In the genomic region with DNA sequence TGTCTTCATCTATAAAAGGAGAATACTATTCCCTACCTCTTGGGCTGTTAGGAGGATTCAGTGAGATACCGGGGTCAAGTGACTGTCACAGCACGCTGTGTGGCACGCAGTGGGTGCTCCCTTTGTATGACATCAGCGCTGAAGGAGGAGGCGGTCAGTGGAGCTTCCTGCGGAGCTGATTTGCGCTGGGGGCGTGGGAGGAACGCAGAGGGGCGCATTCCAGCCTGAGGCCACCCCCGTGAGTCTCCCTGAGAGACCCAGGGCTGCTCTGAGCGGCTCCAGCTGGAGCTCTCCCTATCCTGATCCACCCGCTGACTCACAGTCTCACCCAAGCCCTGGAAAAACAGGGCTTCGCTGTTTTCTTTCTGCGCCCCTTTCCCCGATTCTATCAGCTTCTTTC, we compare ENCODE assay signal across 1 cellular context.
TF ChIP-seq lines count a peak whose summit lies in the region.

No MANE protein-coding gene starts in this region.

TF ChIP-seq in HEK293, 187 proteins besides CTCF, POLR2A, EP300 and RAD21 (continued from another document):
- TF ChIP-seq AEBP2 (tag by site-specific recombination; IDR thresholded peaks at IDR 0.05; ENCODE audit: borderline replicate concordance): no peak
TF ChIP-seq in HEK293: peak in this region for 2.
